Comparison of ENCODE assay signal across 3 cellular contexts in the genomic region with DNA sequence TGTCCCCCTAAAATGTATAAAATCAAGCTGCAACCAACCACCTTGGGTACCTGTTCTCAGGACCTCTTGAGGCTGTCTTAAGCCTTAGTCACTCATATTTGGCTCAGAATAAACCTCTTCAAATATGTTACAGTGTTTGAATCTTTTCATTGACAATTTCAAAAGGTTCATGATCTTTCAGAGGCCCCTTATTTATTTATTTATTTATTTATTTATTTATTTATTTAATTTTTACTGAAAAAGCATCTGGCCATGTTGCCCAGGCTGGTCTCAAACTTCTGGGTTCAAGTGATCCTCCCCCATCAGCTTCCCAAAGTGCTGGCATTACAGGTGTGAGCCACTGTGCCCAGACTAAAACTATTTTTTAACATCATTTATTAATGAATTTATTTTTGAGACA.
TF ChIP-seq lines count a peak whose summit lies in the region.

No MANE protein-coding gene starts in this region.

TF ChIP-seq in GM23338, 12 proteins besides CTCF, POLR2A, EP300 and RAD21 (continues in another document):
- TF ChIP-seq JUNB (IDR thresholded peaks at IDR 0.05; ENCODE audit: unreplicated experiment) = no peak
- TF ChIP-seq ZNF462 (CRISPR knock-in tag; IDR thresholded peaks at IDR 0.05) = no peak
- no peak for TF ChIP-seq POLR2AphosphoS5 (IDR thresholded peaks at IDR 0.05; ENCODE audit: low read depth)
- TF ChIP-seq ZNF114 (CRISPR knock-in tag; IDR thresholded peaks at IDR 0.05) = no peak
- TF ChIP-seq STAT1 (IDR thresholded peaks at IDR 0.05; ENCODE audit: unreplicated experiment) = no peak
- no peak for TF ChIP-seq EZH2 (IDR thresholded peaks at IDR 0.05; ENCODE audit: low read depth, unreplicated experiment)
- no peak for TF ChIP-seq NANOG (IDR thresholded peaks at IDR 0.05; ENCODE audit: borderline replicate concordance)

TF ChIP-seq in WTC11, 78 proteins besides CTCF, POLR2A, EP300 and RAD21:
- no peak for TF ChIP-seq ATF1 (CRISPR knock-in tag; IDR thresholded peaks at IDR 0.05)
- no peak for TF ChIP-seq ATF2 (CRISPR knock-in tag; IDR thresholded peaks at IDR 0.05; ENCODE audit: borderline replicate concordance, low read depth)
- TF ChIP-seq ZNF263 (CRISPR knock-in tag; IDR thresholded peaks at IDR 0.05; ENCODE audit: low read depth) = no peak
- no peak for TF ChIP-seq IRF1 (CRISPR knock-in tag; IDR thresholded peaks at IDR 0.05)
- TF ChIP-seq NFATC4 (CRISPR knock-in tag; IDR thresholded peaks at IDR 0.05) = no peak
- TF ChIP-seq ZBTB21 (CRISPR knock-in tag; IDR thresholded peaks at IDR 0.05; ENCODE audit: borderline replicate concordance) = no peak
- no peak for TF ChIP-seq JAZF1 (CRISPR knock-in tag; IDR thresholded peaks at IDR 0.05)
- TF ChIP-seq ZNF423 (CRISPR knock-in tag; IDR thresholded peaks at IDR 0.05) = no peak

TF ChIP-seq in H1, 55 proteins besides CTCF, POLR2A, EP300 and RAD21:
- TF ChIP-seq ASH2L (IDR thresholded peaks at IDR 0.05; ENCODE audit: low read length) (no peak), ZNF274 (IDR thresholded peaks at IDR 0.05; ENCODE audit: borderline replicate concordance, extremely low read depth, low read length) (no peak), MAFK (IDR thresholded peaks at IDR 0.05; ENCODE audit: low read depth, low read length) (no peak), SRF (IDR thresholded peaks at IDR 0.05; ENCODE audit: low read depth, low read length) (no peak)
TF ChIP-seq in H1: peak in this region for 0.
